ENCODE assay signal across 25 cellular contexts in the genomic region with DNA sequence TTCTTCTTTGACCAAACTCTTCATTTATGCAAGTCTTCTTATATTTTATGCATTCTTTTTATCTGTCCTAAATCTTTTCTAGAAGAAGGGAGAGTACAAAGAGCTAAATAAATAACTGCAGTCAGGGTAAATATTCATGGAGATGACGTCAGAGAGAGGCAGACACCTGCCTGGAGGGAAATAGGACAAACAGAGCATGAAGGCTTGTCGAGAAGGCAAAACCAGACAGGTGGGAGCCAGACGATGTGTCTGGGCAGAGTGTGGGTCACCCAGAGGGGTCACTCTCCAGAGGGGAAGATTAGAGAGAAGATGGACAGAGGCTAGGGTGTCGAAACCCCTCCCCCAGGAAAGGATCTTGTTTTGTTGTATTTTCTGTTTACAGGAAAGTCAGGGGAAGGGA.
DNase-seq lines count a peak whose midpoint lies in the region; ATAC-seq and TF ChIP-seq lines count a peak whose summit lies in the region.
"Had no signal": no experiment of that assay in that cellular context is flagged by ENCODE, and none has a peak within 500 bp of the region (broad histone marks: within the 10 kb centered on the region; RNA-seq: fewer than 3 reads in every experiment).

No MANE protein-coding gene starts in this region.

- in situ Hi-C loops in HAP-1 (cut with MboI; ENCODE audit: low sequenced_read_pairs): no loop called here

- H3K27ac ChIP-seq in BLaER1 (no peak overlapping the region), VCaP (peak overlapping the region; percentile 20; the same call in 1 of the 2 replicates), sigmoid colon (no peak overlapping the region)
- H3K27ac ChIP-seq: C4-2B, colonic mucosa, esophagus muscularis mucosa, stomach, tibial artery had no signal

- H3K4me2 ChIP-seq in BLaER1: peak overlapping the region; percentile 23; the same call in 1 of the 2 replicates

- H3K36me3 ChIP-seq in BLaER1 (no peaks in the 10 kb centered on the region), HAP-1 (replicated peaks) (no peaks in the 10 kb centered on the region), sigmoid colon (no peaks in the 10 kb centered on the region)
- H3K36me3 ChIP-seq: colonic mucosa, esophagus muscularis mucosa, stomach, tibial artery had no signal

- no peak overlapping the region for H3K4me3 ChIP-seq in BLaER1
- no peak overlapping the region for H3K4me3 ChIP-seq in HAP-1
- no peak overlapping the region for H3K4me3 ChIP-seq in sigmoid colon
- H3K4me3 ChIP-seq: colonic mucosa, esophagus muscularis mucosa, stomach, tibial artery had no signal

- ATAC-seq in GM21528 (IDR thresholded peaks at IDR 0.05; ENCODE audit: low FRiP score, unreplicated experiment) (no peak), GM18519 (IDR thresholded peaks at IDR 0.05; ENCODE audit: low FRiP score, unreplicated experiment) (no peak)
- ATAC-seq: left lobe of liver had no signal

- TF ChIP-seq CTCF in VCaP (conservative IDR thresholded peaks at IDR 0.05) (no peak), sigmoid colon (IDR thresholded peaks at IDR 0.05) (no peak)

- TF ChIP-seq EP300 in sigmoid colon (IDR thresholded peaks at IDR 0.05): no peak

- WGBS in sigmoid colon, 2 donors: 19 to 47% methylated on average over 4 of the region's 4 CpGs

- no peak for TF ChIP-seq POLR2A in sigmoid colon (IDR thresholded peaks at IDR 0.05)

- H3K27me3 ChIP-seq in BLaER1 (no peaks in the 10 kb centered on the region), HAP-1 (ENCODE audit: low read depth) (no peaks in the 10 kb centered on the region), sigmoid colon (peaks cover 0 to 17% (median 0%) of the 10 kb centered on the region in 3 donors)
- H3K27me3 ChIP-seq: colonic mucosa had no signal

- H3K9me3 ChIP-seq in BLaER1: no peaks in the 10 kb centered on the region
- no peaks in the 10 kb centered on the region for H3K9me3 ChIP-seq in HAP-1
- peaks cover 0 to 3% (median 0%) of the 10 kb centered on the region in 4 donors for H3K9me3 ChIP-seq in sigmoid colon
- H3K9me3 ChIP-seq: colonic mucosa, stomach, tibial artery had no signal

- DNase-seq in DMS53 treated with DMSO at 0.1 percent for 48 hours (lab: John Stamatoyannopoulos, UW; ENCODE audit: unreplicated experiment) (peak; percentile 94), NCI-H345 treated with DMSO at 0.1 percent for 48 hours (lab: John Stamatoyannopoulos, UW; ENCODE audit: unreplicated experiment) (peak; percentile 36), HAP-1 (ENCODE audit: low spot score in 2 of 2) (no peak), sigmoid colon (no peak)
- DNase-seq: activated CD4-positive, alpha-beta T cell treated with anti-CD3 and anti-CD28 coated beads, Interleukin-2, amount 10 ng/mL, durations not matched to agents 24 days and 14 days; activated naive CD4-positive, alpha-beta T cell treated with anti-CD3 and anti-CD28 coated beads, Interleukin-2, amount 10 ng/mL, durations not matched to agents 7 days and 5 days; activated T-cell treated with anti-CD3 and anti-CD28 coated beads, Interleukin-2, amount 50 U/mL, for 48 hours; amygdala; colonic mucosa; effector memory CD4-positive, alpha-beta T cell; foreskin melanocyte; Kasumi-1; mesenchymal stem cell; NCI-H187 treated with DMSO at 0.1 percent for 48 hours; NCI-H446 treated with DMSO at 0.1 percent for 48 hours; stomach; T-helper 2 cell; tibial artery had no signal

- intact Hi-C loops in sigmoid colon (cut with DNase I): no loop called here

- H3K4me1 ChIP-seq in BLaER1 (peaks cover 21% of the 10 kb centered on the region; the same call in 1 of the 2 replicates), HAP-1 (no peaks in the 10 kb centered on the region), sigmoid colon (no peaks in the 10 kb centered on the region)
- H3K4me1 ChIP-seq: colonic mucosa, esophagus muscularis mucosa, tibial artery had no signal

- H4K20me1 ChIP-seq in BLaER1: no peaks in the 10 kb centered on the region

- H3K9ac ChIP-seq in BLaER1: no peak overlapping the region

Comparison
In these comparisons a context has a peak if more than half of its experiments do, and no peak if none do; other contexts are left out.
1. DNase-seq: peak in DMS53 treated with DMSO at 0.1 percent for 48 hours (single experiment) and NCI-H345 treated with DMSO at 0.1 percent for 48 hours (single experiment); none in HAP-1 (0 of 2) and sigmoid colon (single experiment).